In the genomic region with DNA sequence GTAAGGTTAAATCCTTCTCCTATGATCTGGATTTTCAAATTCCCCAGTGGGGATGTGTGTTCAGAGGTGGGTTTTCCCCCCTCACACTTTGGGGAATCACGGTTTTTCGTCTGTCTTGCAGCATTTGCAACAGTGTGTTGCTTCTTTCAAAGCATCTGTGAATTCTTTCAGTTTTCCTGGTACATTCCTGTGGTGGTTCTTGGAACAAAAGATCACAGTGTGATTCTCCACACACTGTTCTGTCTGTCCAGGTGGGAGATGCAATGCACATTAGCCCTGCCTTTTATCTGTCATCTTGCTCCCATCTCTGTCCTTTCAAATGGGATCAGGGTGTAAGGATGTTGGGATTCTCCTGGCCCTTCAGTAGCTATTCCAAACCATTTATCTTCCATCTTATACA, we compare ENCODE assay signal across 16 cellular contexts.
"Had no signal": no experiment of that assay in that cellular context is flagged by ENCODE, and none has a peak within 500 bp of the region (broad histone marks: within the 10 kb centered on the region; RNA-seq: fewer than 3 reads in every experiment).

No MANE protein-coding gene starts in this region.

- H3K4me1 Mint-ChIP-seq: nephron progenitor cell had no signal

- H3K9me3 ChIP-seq: testis had no signal

- H3K4me1 ChIP-seq: gastroesophageal sphincter had no signal

- H3K4me3 Mint-ChIP-seq: activated CD4-positive, alpha-beta memory T cell treated with anti-CD3 and anti-CD28 coated beads, Interleukin-2, amount 10 ng/mL, durations not matched to agents 7 days and 5 days; nephron progenitor cell had no signal

- H3K27ac ChIP-seq: cardiac muscle cell, coronary artery, epithelial cell of prostate, gastroesophageal sphincter, testis had no signal

- H3K27me3 Mint-ChIP-seq: activated CD4-positive, alpha-beta memory T cell treated with anti-CD3 and anti-CD28 coated beads, Interleukin-2, amount 10 ng/mL, durations not matched to agents 7 days and 5 days; activated naive CD4-positive, alpha-beta T cell treated with anti-CD3 and anti-CD28 coated beads, Interleukin-2, amount 50 U/mL, for 24 hours had no signal

- DNase-seq: activated CD4-positive, alpha-beta memory T cell treated with anti-CD3 and anti-CD28 coated beads, Interleukin-2, amount 10 ng/mL, durations not matched to agents 7 days and 5 days; activated CD8-positive, alpha-beta memory T cell treated with anti-CD3 and anti-CD28 coated beads, Interleukin-2, amount 50 U/mL, for 48 hours; anterior cingulate cortex; effector CD8-positive, alpha-beta T cell; hippocampal formation; nephron progenitor cell; stimulated activated CD4-positive, alpha-beta T cell treated with anti-CD3 and anti-CD28 coated beads, Interleukin-2, amount 100 ng/mL, for 48 hours; stimulated activated naive CD8-positive, alpha-beta T cell treated with anti-CD3 and anti-CD28 coated beads, Interleukin-15, Interleukin-2, amounts not matched to agents 100 U/mL and 50 U/mL, for 24 hours; SW 1271; T-helper 9 cell had no signal

- H3K27ac Mint-ChIP-seq: activated CD4-positive, alpha-beta memory T cell treated with anti-CD3 and anti-CD28 coated beads, Interleukin-2, amount 10 ng/mL, durations not matched to agents 7 days and 5 days; nephron progenitor cell had no signal

- ATAC-seq: gastroesophageal sphincter; stimulated activated naive CD8-positive, alpha-beta T cell treated with anti-CD3 and anti-CD28 coated beads, Interleukin-15, Interleukin-2, amounts not matched to agents 100 U/mL and 50 U/mL, for 24 hours had no signal

- H3K4me3 ChIP-seq: cardiac muscle cell, coronary artery, gastroesophageal sphincter, testis had no signal

- H3K27me3 ChIP-seq: cardiac muscle cell, gastroesophageal sphincter, testis had no signal
